ENCODE assay signal across 12 cellular contexts in genomic region chr2:207459990-207460757, GRCh38.
DNase-seq lines count a peak whose midpoint lies in the region; ATAC-seq and TF ChIP-seq lines count a peak whose summit lies in the region.
"Had no signal": no experiment of that assay in that cellular context is flagged by ENCODE, and none has a peak within 500 bp of the region (broad histone marks: within the 10 kb centered on the region; RNA-seq: fewer than 3 reads in every experiment).

No MANE protein-coding gene starts in this region.

- H3K79me2 ChIP-seq in MM.1S (ENCODE audit: low read length): no peaks in the 10 kb centered on the region

- H3K27me3 ChIP-seq in CD4-positive, alpha-beta memory T cell (ENCODE audit: insufficient read depth, low read length): no peaks in the 10 kb centered on the region
- no peaks in the 10 kb centered on the region for H3K27me3 ChIP-seq in MM.1S (replicated peaks; ENCODE audit: insufficient read depth, low read length)
- H3K27me3 ChIP-seq: SJSA1 had no signal

- peak; percentile 81 for ATAC-seq in GM19035 (IDR thresholded peaks at IDR 0.05; ENCODE audit: unreplicated experiment)
- ATAC-seq in HG02642 (IDR thresholded peaks at IDR 0.05; ENCODE audit: poor library complexity, unreplicated experiment): peak; percentile 57

- H3K4me3 ChIP-seq in CD4-positive, alpha-beta memory T cell (ENCODE audit: low read length in 2 of 2): no peak overlapping the region
- H3K4me3 ChIP-seq in MM.1S (ENCODE audit: low read length): no peak overlapping the region
- H3K4me3 ChIP-seq: SJSA1, smooth muscle cell had no signal

- peaks cover 0 to 1% of the 10 kb centered on the region in 2 donors for H3K27me3 Mint-ChIP-seq in CD4-positive, alpha-beta memory T cell

- H3K4me1 ChIP-seq in CD4-positive, alpha-beta memory T cell (ENCODE audit: insufficient read depth, low read length): no peaks in the 10 kb centered on the region
- peaks cover 15% of the 10 kb centered on the region for H3K4me1 ChIP-seq in MM.1S (ENCODE audit: low read length)
- H3K4me1 ChIP-seq: SJSA1 had no signal

- no peak overlapping the region for H3K9ac ChIP-seq in MM.1S (ENCODE audit: low read length)

- peaks cover 0 to 6% (median 5%) of the 10 kb centered on the region in 4 donors for H3K4me1 Mint-ChIP-seq in CD4-positive, alpha-beta memory T cell

- intact Hi-C loops in CD4-positive, alpha-beta memory T cell (cut with micrococcal nuclease): no loop called here

- H3K9me3 Mint-ChIP-seq in CD4-positive, alpha-beta memory T cell: no peaks in the 10 kb centered on the region

- no peaks in the 10 kb centered on the region for H3K9me3 ChIP-seq in CD4-positive, alpha-beta memory T cell (ENCODE audit: control insufficient read depth in 1 of 2, low read length in 2 of 2)
- H3K9me3 ChIP-seq in MM.1S (replicated peaks; ENCODE audit: insufficient read depth, low read length): no peaks in the 10 kb centered on the region
- H3K9me3 ChIP-seq: SJSA1 had no signal

- no peak for TF ChIP-seq CTCF in MM.1S (IDR thresholded peaks at IDR 0.05; ENCODE audit: low read length)

- no peaks in the 10 kb centered on the region for H3K9me2 ChIP-seq in MM.1S (replicated peaks; ENCODE audit: insufficient read depth, low read length)

- CTCF ChIA-PET in CD4-positive, alpha-beta memory T cell (lab: Charles Lee; ENCODE audit: partially characterized antibody): no interaction called here

- H2AFZ ChIP-seq in MM.1S (ENCODE audit: low read length): no peak overlapping the region

- peak overlapping the region in 2 of 8 donors; percentile 11 to 45 for H3K4me3 Mint-ChIP-seq in CD4-positive, alpha-beta memory T cell

- H3K27ac ChIP-seq in CD4-positive, alpha-beta memory T cell (ENCODE audit: low read depth, low read length): no peak overlapping the region
- H3K27ac ChIP-seq in MM.1S (ENCODE audit: low read length): peak overlapping the region; percentile 3; the same call in 1 of the 2 replicates
- H3K27ac ChIP-seq: epithelial cell of prostate, SJSA1 had no signal

- no peak for DNase-seq in CD4-positive, alpha-beta memory T cell
- peak; percentile 70 for DNase-seq in MM.1S
- no peak for DNase-seq in ecto neural progenitor cell (ENCODE audit: low spot score)
- no peak for DNase-seq in activated CD4-positive, alpha-beta T cell treated with anti-CD3 and anti-CD28 coated beads for 1 hour
- no peak for DNase-seq in NCI-H345 treated with DMSO at 0.1 percent for 48 hours (lab: John Stamatoyannopoulos, UW; ENCODE audit: unreplicated experiment)
- no peak for DNase-seq in foreskin melanocyte
- DNase-seq: NCI-H2171 treated with DMSO at 0.1 percent for 48 hours had no signal

- H3K36me3 Mint-ChIP-seq in CD4-positive, alpha-beta memory T cell: peaks cover 0 to 4% of the 10 kb centered on the region in 2 donors

- H3F3A ChIP-seq in MM.1S (ENCODE audit: insufficient read depth, low read length): peaks cover 13% of the 10 kb centered on the region

- H3K36me3 ChIP-seq in CD4-positive, alpha-beta memory T cell (ENCODE audit: insufficient read depth, low read length): no peaks in the 10 kb centered on the region
- no peaks in the 10 kb centered on the region for H3K36me3 ChIP-seq in MM.1S (replicated peaks; ENCODE audit: insufficient read depth, low read length)
- H3K36me3 ChIP-seq: SJSA1 had no signal

- H3K27ac Mint-ChIP-seq in CD4-positive, alpha-beta memory T cell: peak overlapping the region in 4 of 7 donors; percentile 24 to 67 (median 40)

- no peaks in the 10 kb centered on the region for H4K20me1 ChIP-seq in MM.1S (ENCODE audit: insufficient read depth, low read length)

- peak overlapping the region; percentile 25; the same call in 1 of the 2 replicates for H3K4me2 ChIP-seq in MM.1S (ENCODE audit: low read depth, low read length)
- H3K4me2 ChIP-seq: smooth muscle cell had no signal

- POLR2A ChIA-PET in CD4-positive, alpha-beta memory T cell (lab: Charles Lee; ENCODE audit: partially characterized antibody): no interaction called here
